ENCODE assay signal across 14 cellular contexts in the genomic region with DNA sequence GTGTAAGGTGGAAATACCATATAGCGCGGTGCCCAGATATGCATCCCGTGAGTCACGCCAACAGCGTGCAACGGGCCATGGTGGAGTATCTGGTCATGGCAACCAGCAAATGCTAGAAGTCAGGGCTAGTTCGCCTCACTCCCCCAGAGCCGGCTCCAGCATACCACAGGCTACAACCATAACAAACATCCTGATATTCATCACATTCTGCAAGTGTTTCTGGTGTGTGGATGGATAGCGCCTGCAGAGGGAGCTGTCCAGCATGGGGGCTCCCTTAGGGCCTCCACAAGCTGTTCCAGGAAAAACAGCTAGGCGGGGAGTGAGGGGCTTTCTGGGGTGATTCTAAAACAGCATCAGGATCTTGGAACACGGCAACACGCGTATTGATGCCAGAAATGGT. TPM values are rescaled to one million over a fixed set of nuclear protein-coding genes. Genes with fewer than 3 reads are reported as not detected.
A peak's percentile ranks its signal among the peaks of the same experiment; 100 is the strongest.
DNase-seq lines count a peak whose midpoint lies in the region; ATAC-seq and TF ChIP-seq lines count a peak whose summit lies in the region.
"Had no signal": no experiment of that assay in that cellular context is flagged by ENCODE, and none has a peak within 500 bp of the region (broad histone marks: within the 10 kb centered on the region; RNA-seq: fewer than 3 reads in every experiment).

No MANE protein-coding gene starts in this region.

- H3K4me2 ChIP-seq in PC-9 = no peak overlapping the region
- H3K4me2 ChIP-seq: hepatocyte had no signal

- H3K9me2 ChIP-seq in PC-9 (ENCODE audit: insufficient read depth) = no peaks in the 10 kb centered on the region; the same call in 1 of the 2 replicates

- CTCF ChIA-PET in PC-9 (lab: Charles Lee) = no interaction called here

- H3K9me3 ChIP-seq in PC-9 (ENCODE audit: insufficient read depth, low read depth) = no peaks in the 10 kb centered on the region
- H3K9me3 ChIP-seq in uterus = no peaks in the 10 kb centered on the region

- no peak overlapping the region for H3K4me3 ChIP-seq in WI38 (ENCODE audit: low read depth, low read length)
- no peak overlapping the region for H3K4me3 ChIP-seq in fibroblast of the aortic adventitia (ENCODE audit: low read depth, low read length)
- H3K4me3 ChIP-seq in retinal pigment epithelial cell (ENCODE audit: low read length) = no peak overlapping the region
- no peak overlapping the region for H3K4me3 ChIP-seq in PC-9
- H3K4me3 ChIP-seq in uterus = no peak overlapping the region
- H3K4me3 ChIP-seq: hepatocyte had no signal

- no peak overlapping the region for H2AFZ ChIP-seq in PC-9
- H2AFZ ChIP-seq: hepatocyte, parathyroid adenoma had no signal

- H3K4me1 ChIP-seq in PC-9 (replicated peaks; ENCODE audit: insufficient read depth) = peaks cover 24% of the 10 kb centered on the region
- peaks cover 0 to 33% of the 10 kb centered on the region in 2 donors for H3K4me1 ChIP-seq in uterus

- H3K36me3 ChIP-seq in PC-9 (ENCODE audit: low read depth) (no peaks in the 10 kb centered on the region; the same call in 1 of the 2 replicates), uterus (no peaks in the 10 kb centered on the region)

- H3K79me2 ChIP-seq in PC-9 (ENCODE audit: low read depth) = peaks cover 33% of the 10 kb centered on the region

- H3F3A ChIP-seq in PC-9 (ENCODE audit: insufficient read depth, low read depth) = peaks cover 15% of the 10 kb centered on the region

- DNase-seq in fibroblast of the aortic adventitia (ENCODE audit: low read depth) = no peak
- no peak for DNase-seq in retinal pigment epithelial cell (ENCODE audit: low read depth)
- no peak for DNase-seq in PC-9
- no peak for DNase-seq in uterus
- DNase-seq: activated CD4-positive, alpha-beta T cell treated with anti-CD3 and anti-CD28 coated beads for 48 hours; DMS79; effector memory CD8-positive, alpha-beta T cell; NCI-H2227 treated with DMSO at 0.1 percent for 48 hours had no signal

- POLR2A ChIA-PET in PC-9 (lab: Charles Lee; ENCODE audit: unreplicated experiment) = no interaction called here

- BruUV-seq in PC-9 (replicated peaks; lab: Mats Ljungman, UMichigan) = no TSS peak

- intact Hi-C loops in PC-9 (cut with micrococcal nuclease; ENCODE audit: unreplicated experiment) (loop anchor here (5.0 to 10.0 kb wide), 2 partner anchors 179 to 353 kb away; no protein-coding TSS in a partner anchor), uterus (cut with DNase I; ENCODE audit: low total_unique reads) (no loop called here)

- ATAC-seq in HG02840 (IDR thresholded peaks at IDR 0.05; ENCODE audit: low FRiP score, unreplicated experiment) = no peak
- no peak for ATAC-seq in GM19463 (IDR thresholded peaks at IDR 0.05; ENCODE audit: unreplicated experiment)
- ATAC-seq: effector memory CD8-positive, alpha-beta T cell had no signal

- no peaks in the 10 kb centered on the region for H4K20me1 ChIP-seq in PC-9 (ENCODE audit: insufficient read depth)

- peak; percentile 18 for TF ChIP-seq CTCF in GM12873 (IDR thresholded peaks at IDR 0.05; ENCODE audit: insufficient read depth, low read depth, low read length, missing control alignments)
- 0 out of 2 replicates have a peak, but pooled peaks have one; percentile 11 for TF ChIP-seq CTCF in WI38 (IDR thresholded peaks at IDR 0.05; ENCODE audit: low read depth, low read length)
- TF ChIP-seq CTCF in fibroblast of the aortic adventitia (IDR thresholded peaks at IDR 0.05; ENCODE audit: insufficient read depth, low read length) = peak; percentile 13
- peak; percentile 29 for TF ChIP-seq CTCF in retinal pigment epithelial cell (conservative IDR thresholded peaks at IDR 0.05; ENCODE audit: low read depth, low read length)
- TF ChIP-seq CTCF in PC-9 (conservative IDR thresholded peaks at IDR 0.05) = no peak
- TF ChIP-seq CTCF in uterus (IDR thresholded peaks at IDR 0.05) = no peak

- H3K27ac ChIP-seq in PC-9 (no peak overlapping the region), uterus (no peak overlapping the region)
- H3K27ac ChIP-seq: hepatocyte, parathyroid adenoma had no signal

- H3K27me3 ChIP-seq in PC-9 (ENCODE audit: insufficient read depth, low read depth) (no peaks in the 10 kb centered on the region), uterus (no peaks in the 10 kb centered on the region)
- H3K27me3 ChIP-seq: hepatocyte had no signal

- TF ChIP-seq POLR2A in uterus (IDR thresholded peaks at IDR 0.05) = no peak

RNA-seq across cellular contexts. Expression of a gene that starts 6.8 kb away (rescaled TPM):
- total RNA-seq in fibroblast of the aortic adventitia (ENCODE audit: low replicate concordance) (75.6 and 98.9 TPM in 2 replicates), PC-9 (2021) (20.5 and 24.5 TPM in 2 replicates), uterus (10 to 100 TPM; 41.0 to 80.0 (median 60.8) TPM)

Comparison
In these comparisons a context has a peak if more than half of its experiments do, and no peak if none do; other contexts are left out.
1. CTCF ChIP-seq: peak in GM12873 (single experiment), WI38 (single experiment), fibroblast of the aortic adventitia (single experiment) and retinal pigment epithelial cell (single experiment); none in PC-9 (single experiment) and uterus (0 of 4).